Comparison of ENCODE assay signal across 21 cellular contexts in the genomic region with DNA sequence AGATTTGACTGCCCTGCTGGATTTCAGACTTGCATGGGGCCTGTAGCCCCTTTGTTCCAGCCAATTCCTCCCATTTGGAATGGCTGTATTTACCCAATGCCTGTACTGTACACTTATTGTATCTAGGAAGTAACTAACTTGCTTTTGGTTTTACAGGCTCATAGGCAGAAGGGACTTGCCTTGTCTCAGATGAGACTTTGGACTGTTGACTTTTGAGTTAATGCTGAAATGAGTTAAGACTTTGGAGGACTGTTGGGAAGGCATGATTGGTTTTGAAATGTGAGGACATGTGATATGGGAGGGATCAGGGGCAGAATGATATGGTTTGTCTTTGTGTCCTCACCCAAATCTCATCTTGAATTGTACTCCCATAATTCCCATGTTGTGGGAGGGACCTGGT. TPM values are rescaled to one million over a fixed set of nuclear protein-coding genes. Genes with fewer than 3 reads are reported as not detected.
"Had no signal": no experiment of that assay in that cellular context is flagged by ENCODE, and none has a peak within 500 bp of the region (broad histone marks: within the 10 kb centered on the region; RNA-seq: fewer than 3 reads in every experiment).

No MANE protein-coding gene starts in this region.

RNA-seq across cellular contexts. Expression of a gene that starts 51.4 kb away (rescaled TPM):
- total RNA-seq: hepatocyte; kidney; kidney epithelial cell; left cardiac atrium; left colon; left lobe of liver; left lung; left ventricle myocardium inferior; left ventricle myocardium superior; liver; lung; mesenteric fat pad; mesothelial cell of epicardium; mononuclear cell; mucosa of descending colon; mucosa of gallbladder; myocyte; naive thymus-derived CD4-positive, alpha-beta T cell had no signal
- polyA plus RNA-seq: hepatocyte; immature natural killer cell; keratinocyte; liver; mammary epithelial cell; naive thymus-derived CD4-positive, alpha-beta T cell had no signal
